Comparison of ENCODE assay signal across 8 cellular contexts in the genomic region with DNA sequence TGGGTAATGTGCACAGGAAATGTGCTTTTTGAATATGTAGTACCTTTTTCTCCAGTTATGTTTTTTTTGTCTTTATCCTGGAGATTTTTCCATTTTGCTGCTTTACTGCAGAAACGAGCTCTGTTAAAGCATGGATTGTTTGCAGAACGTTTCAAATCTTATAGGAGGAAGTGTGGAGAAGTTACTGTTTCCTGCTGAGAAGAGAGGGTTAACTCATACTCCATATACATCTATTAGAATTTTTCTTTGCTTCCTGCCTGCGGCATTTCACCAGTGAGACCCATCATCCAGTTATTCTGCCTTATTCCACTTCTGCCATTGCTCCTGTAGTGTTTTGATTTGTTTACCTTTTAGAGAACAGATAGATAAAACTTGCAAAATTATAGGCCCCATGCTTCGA. TPM values are rescaled to one million over a fixed set of nuclear protein-coding genes. Genes with fewer than 3 reads are reported as not detected.
DNase-seq lines count a peak whose midpoint lies in the region; ATAC-seq and TF ChIP-seq lines count a peak whose summit lies in the region.

No MANE protein-coding gene starts in this region.

- TF ChIP-seq POLR2A in heart left ventricle (IDR thresholded peaks at IDR 0.05), result no peak
- TF ChIP-seq POLR2A in sigmoid colon (IDR thresholded peaks at IDR 0.05), result no peak

- H3K9me3 ChIP-seq in heart left ventricle, result no peaks in the 10 kb centered on the region
- H3K9me3 ChIP-seq in sigmoid colon, result no peaks in the 10 kb centered on the region

- H3K36me3 ChIP-seq in heart left ventricle (no peaks in the 10 kb centered on the region), sigmoid colon (no peaks in the 10 kb centered on the region)

- TF ChIP-seq EP300 in sigmoid colon (IDR thresholded peaks at IDR 0.05), result no peak

- WGBS in heart left ventricle, 4 donors, result 3 to 7% (median 5%) methylated on average over 4 of the region's 4 CpGs
- WGBS in sigmoid colon, 2 donors, result 1 to 2% methylated on average over 4 of the region's 4 CpGs

- H3K4me3 ChIP-seq in heart left ventricle, result peak overlapping the region; percentile 27 to 91 (median 72)
- H3K4me3 ChIP-seq in fibroblast of pulmonary artery (replicated peaks; ENCODE audit: low read depth, low read length), result peak overlapping the region; percentile 79
- peak overlapping the region; percentile 62 to 80 (median 70) for H3K4me3 ChIP-seq in sigmoid colon

- intact Hi-C loops in heart left ventricle (cut with DNase I) (loop anchor here in 1 of 10 donors (10.0 kb wide), 2 partner anchors 59 to 199 kb away; no protein-coding TSS in a partner anchor), Right ventricle myocardium superior (cut with DNase I) (no loop called here), sigmoid colon (cut with DNase I) (no loop called here)

- H3K27ac ChIP-seq in heart left ventricle (peak overlapping the region in 11 of 12 donors; percentile 92 to 99 (median 98)), sigmoid colon (peak overlapping the region; percentile 90 to 98 (median 97))

- ATAC-seq in heart left ventricle (no peak), Right ventricle myocardium superior (ENCODE audit: poor library complexity) (no peak), HG03571 (IDR thresholded peaks at IDR 0.05; ENCODE audit: unreplicated experiment) (no peak), HG03432 (IDR thresholded peaks at IDR 0.05; ENCODE audit: unreplicated experiment) (no peak)

- no peak for DNase-seq in heart left ventricle
- no peak for DNase-seq in Right ventricle myocardium superior
- DNase-seq in SW480 (ENCODE audit: low spot score), result peak; percentile 18
- DNase-seq in fibroblast of pulmonary artery (ENCODE audit: low read depth), result peak; percentile 12
- no peak for DNase-seq in sigmoid colon
- no peak for DNase-seq in hippocampal formation (lab: John Stamatoyannopoulos, UW)

- H3K4me1 ChIP-seq in heart left ventricle (peaks cover 0 to 35% (median 17%) of the 10 kb centered on the region in 12 donors), sigmoid colon (peaks cover 0 to 36% (median 20%) of the 10 kb centered on the region in 4 donors)

- H3K27me3 ChIP-seq in heart left ventricle, result no peaks in the 10 kb centered on the region
- no peaks in the 10 kb centered on the region for H3K27me3 ChIP-seq in sigmoid colon

- TF ChIP-seq CTCF in heart left ventricle (IDR thresholded peaks at IDR 0.05) (no peak), fibroblast of pulmonary artery (IDR thresholded peaks at IDR 0.05; ENCODE audit: low read length, missing control alignments) (no peak), sigmoid colon (IDR thresholded peaks at IDR 0.05) (no peak)

RNA-seq across cellular contexts. Expression of gene RPRD2, which starts 2.0 kb away (rescaled TPM):
- total RNA-seq in heart left ventricle, result 10 to 100 TPM; 19.4 to 33.4 (median 25.3) TPM
- polyA plus RNA-seq in heart left ventricle, result 1 to 10 TPM; 6.4 to 8.6 TPM
- 20.8 TPM for total RNA-seq in Right ventricle myocardium superior
- 10 to 100 TPM; 16.2 to 26.7 (median 21.2) TPM for total RNA-seq in sigmoid colon
- polyA plus RNA-seq in sigmoid colon, result 10 to 100 TPM in 1 of 3 donors, 1 to 10 TPM in 2; 4.2 to 12.4 (median 5.5) TPM

RNA-seq across cellular contexts. Expression of gene PRPF3, which starts 44.6 kb away (rescaled TPM):
- total RNA-seq in heart left ventricle (10 to 100 TPM; 12.4 to 28.1 (median 19.5) TPM), Right ventricle myocardium superior (18.0 TPM), sigmoid colon (10 to 100 TPM; 29.5 to 53.5 (median 35.9) TPM)
- polyA plus RNA-seq in heart left ventricle (10 to 100 TPM; 17.8 to 19.5 TPM), sigmoid colon (10 to 100 TPM; 15.0 to 35.0 (median 16.2) TPM)

Comparison
In these comparisons a context has a peak if more than half of its experiments do, and no peak if none do; other contexts are left out.
1. DNase-seq: peak in SW480 (single experiment) and fibroblast of pulmonary artery (single experiment); none in heart left ventricle (0 of 5), Right ventricle myocardium superior (single experiment), sigmoid colon (single experiment) and hippocampal formation (0 of 2).
2. Peak in every context shown above with its lines, with median percentiles within 50 percentile points of each other: H3K4me3 ChIP-seq.